Comparison of ENCODE assay signal across 17 cellular contexts in genomic region chr17:62793919-62794665, GRCh38. TPM values are rescaled to one million over a fixed set of nuclear protein-coding genes. Genes with fewer than 3 reads are reported as not detected.
DNase-seq lines count a peak whose midpoint lies in the region; ATAC-seq and TF ChIP-seq lines count a peak whose summit lies in the region.
"Had no signal": no experiment of that assay in that cellular context is flagged by ENCODE, and none has a peak within 500 bp of the region (broad histone marks: within the 10 kb centered on the region; RNA-seq: fewer than 3 reads in every experiment).

No MANE protein-coding gene starts in this region.

- no peak for TF ChIP-seq CTCF in CD4-positive, alpha-beta T cell (IDR thresholded peaks at IDR 0.05)

- no peaks in the 10 kb centered on the region for H3K27me3 ChIP-seq in CD4-positive, alpha-beta T cell (ENCODE audit: control insufficient read depth, insufficient read depth, low read length)
- H3K27me3 ChIP-seq: heart left ventricle, ovary had no signal

- H3K4me3 Mint-ChIP-seq in CD4-positive, alpha-beta T cell: peak overlapping the region; percentile 52
- H3K4me3 Mint-ChIP-seq in IgD-negative memory B cell: peak overlapping the region in 3 of 4 donors; percentile 58 to 84 (median 67)
- H3K4me3 Mint-ChIP-seq in activated naive CD8-positive, alpha-beta T cell treated with anti-CD3 and anti-CD28 coated beads, Interleukin-2, amount 10 ng/mL, durations not matched to agents 7 days and 5 days: peak overlapping the region; percentile 33
- H3K4me3 Mint-ChIP-seq in natural killer cell treated with Interleukin-12 subunit alpha and Interleukin-12 subunit beta and Interleukin-15 and Interleukin-18, amount 100 ng/mL, for 72 hours: peak overlapping the region; percentile 48

- H3K36me3 Mint-ChIP-seq in CD4-positive, alpha-beta T cell (ENCODE audit: low read depth): no peaks in the 10 kb centered on the region
- H3K36me3 Mint-ChIP-seq in IgD-negative memory B cell: peaks cover under 1% of the 10 kb centered on the region
- peaks cover 1% of the 10 kb centered on the region for H3K36me3 Mint-ChIP-seq in activated naive CD8-positive, alpha-beta T cell treated with anti-CD3 and anti-CD28 coated beads, Interleukin-2, amount 10 ng/mL, durations not matched to agents 7 days and 5 days
- H3K36me3 Mint-ChIP-seq in natural killer cell treated with Interleukin-12 subunit alpha and Interleukin-12 subunit beta and Interleukin-15 and Interleukin-18, amount 100 ng/mL, for 72 hours: peaks cover 10% of the 10 kb centered on the region

- CTCF ChIA-PET in CD4-positive, alpha-beta T cell (lab: Charles Lee): no interaction called here

- POLR2A ChIA-PET in CD4-positive, alpha-beta T cell (lab: Charles Lee): no interaction called here
- POLR2A ChIA-PET in activated naive CD8-positive, alpha-beta T cell treated with anti-CD3 and anti-CD28 coated beads, Interleukin-2, amount 10 ng/mL, durations not matched to agents 7 days and 5 days (lab: Charles Lee): no interaction called here

- no peak overlapping the region for H3K27ac ChIP-seq in CD4-positive, alpha-beta T cell (ENCODE audit: low read depth, low read length)
- H3K27ac ChIP-seq: ascending aorta, esophagus muscularis mucosa, heart left ventricle, HL-60, ovary, skin epidermis, WERI-Rb-1 had no signal

- peaks cover 16% of the 10 kb centered on the region for H3K27me3 Mint-ChIP-seq in CD4-positive, alpha-beta T cell
- H3K27me3 Mint-ChIP-seq in IgD-negative memory B cell: peaks cover 25% of the 10 kb centered on the region
- peaks cover 22% of the 10 kb centered on the region for H3K27me3 Mint-ChIP-seq in activated naive CD8-positive, alpha-beta T cell treated with anti-CD3 and anti-CD28 coated beads, Interleukin-2, amount 10 ng/mL, durations not matched to agents 7 days and 5 days
- peaks cover 15 to 24% of the 10 kb centered on the region in 2 donors for H3K27me3 Mint-ChIP-seq in natural killer cell treated with Interleukin-12 subunit alpha and Interleukin-12 subunit beta and Interleukin-15 and Interleukin-18, amount 100 ng/mL, for 72 hours

- no peaks in the 10 kb centered on the region for H3K9me3 ChIP-seq in CD4-positive, alpha-beta T cell (ENCODE audit: control insufficient read depth, low read length)
- H3K9me3 ChIP-seq: ascending aorta, esophagus muscularis mucosa, heart left ventricle, ovary had no signal

- intact Hi-C loops in CD4-positive, alpha-beta T cell (cut with DNase I, micrococcal nuclease): loop anchor here in 1 of 2 experiments (10.0 kb wide), 1 partner anchor 61 kb away; no protein-coding TSS in a partner anchor
- intact Hi-C loops in Right ventricle myocardium inferior (cut with DNase I): no loop called here

- H3K4me1 Mint-ChIP-seq in CD4-positive, alpha-beta T cell (ENCODE audit: low read depth): peaks cover 15% of the 10 kb centered on the region
- peaks cover 8 to 17% (median 14%) of the 10 kb centered on the region in 3 donors for H3K4me1 Mint-ChIP-seq in IgD-negative memory B cell
- peaks cover 8% of the 10 kb centered on the region for H3K4me1 Mint-ChIP-seq in activated naive CD8-positive, alpha-beta T cell treated with anti-CD3 and anti-CD28 coated beads, Interleukin-2, amount 10 ng/mL, durations not matched to agents 7 days and 5 days
- peaks cover 12 to 15% of the 10 kb centered on the region in 2 donors for H3K4me1 Mint-ChIP-seq in natural killer cell treated with Interleukin-12 subunit alpha and Interleukin-12 subunit beta and Interleukin-15 and Interleukin-18, amount 100 ng/mL, for 72 hours (ENCODE audit: low read depth in 2 of 2)

- no peak for ATAC-seq in CD4-positive, alpha-beta T cell (ENCODE audit: poor library complexity)
- ATAC-seq in activated naive CD8-positive, alpha-beta T cell treated with anti-CD3 and anti-CD28 coated beads, Interleukin-2, amount 10 ng/mL, durations not matched to agents 7 days and 5 days (ENCODE audit: low read depth): no peak
- peak in 1 of 2 donors; percentile 31 for ATAC-seq in natural killer cell treated with Interleukin-12 subunit alpha and Interleukin-12 subunit beta and Interleukin-15 and Interleukin-18, amount 100 ng/mL, for 72 hours
- ATAC-seq in Right ventricle myocardium inferior: no peak
- ATAC-seq: heart left ventricle, PC-3 had no signal

- H3K9me3 Mint-ChIP-seq in CD4-positive, alpha-beta T cell: peaks cover 3% of the 10 kb centered on the region
- H3K9me3 Mint-ChIP-seq in IgD-negative memory B cell: peaks cover 0 to 2% (median 2%) of the 10 kb centered on the region in 3 donors
- H3K9me3 Mint-ChIP-seq in activated naive CD8-positive, alpha-beta T cell treated with anti-CD3 and anti-CD28 coated beads, Interleukin-2, amount 10 ng/mL, durations not matched to agents 7 days and 5 days: peaks cover 4% of the 10 kb centered on the region
- peaks cover 7% of the 10 kb centered on the region for H3K9me3 Mint-ChIP-seq in natural killer cell treated with Interleukin-12 subunit alpha and Interleukin-12 subunit beta and Interleukin-15 and Interleukin-18, amount 100 ng/mL, for 72 hours

- DNase-seq in CD4-positive, alpha-beta T cell: no peak
- no peak for DNase-seq in activated naive CD8-positive, alpha-beta T cell treated with anti-CD3 and anti-CD28 coated beads, Interleukin-2, amount 10 ng/mL, durations not matched to agents 7 days and 5 days
- no peak for DNase-seq in natural killer cell treated with Interleukin-12 subunit alpha and Interleukin-12 subunit beta and Interleukin-15 and Interleukin-18, amount 100 ng/mL, for 72 hours (ENCODE audit: low spot score)
- DNase-seq in Right ventricle myocardium inferior (ENCODE audit: missing footprints) (no peak), HPDE6-E6E7 (ENCODE audit: extremely low spot score) (no peak), HUDEP-2 (lab: John Stamatoyannopoulos, UW; ENCODE audit: unreplicated experiment in 76 of 76) (no peak)
- DNase-seq: heart left ventricle, NCI-H1694, NCI-H510A treated with DMSO at 0.1 percent for 48 hours, ovary, PC-3 had no signal

- H3K27ac Mint-ChIP-seq in CD4-positive, alpha-beta T cell: no peak overlapping the region
- no peak overlapping the region for H3K27ac Mint-ChIP-seq in IgD-negative memory B cell
- peak overlapping the region; percentile 62 for H3K27ac Mint-ChIP-seq in activated naive CD8-positive, alpha-beta T cell treated with anti-CD3 and anti-CD28 coated beads, Interleukin-2, amount 10 ng/mL, durations not matched to agents 7 days and 5 days
- peak overlapping the region in 1 of 2 donors; percentile 38 for H3K27ac Mint-ChIP-seq in natural killer cell treated with Interleukin-12 subunit alpha and Interleukin-12 subunit beta and Interleukin-15 and Interleukin-18, amount 100 ng/mL, for 72 hours

RNA-seq across cellular contexts. Expression of gene MARCHF10, which starts 14.0 kb away (rescaled TPM):
- total RNA-seq in CD4-positive, alpha-beta T cell: not detected
- polyA plus RNA-seq in IgD-negative memory B cell: 0.20 TPM
- total RNA-seq in activated naive CD8-positive, alpha-beta T cell treated with anti-CD3 and anti-CD28 coated beads, Interleukin-2, amount 10 ng/mL, durations not matched to agents 7 days and 5 days: under 1 TPM; 0.08 to 0.14 TPM
- total RNA-seq in natural killer cell treated with Interleukin-12 subunit alpha and Interleukin-12 subunit beta and Interleukin-15 and Interleukin-18, amount 100 ng/mL, for 72 hours: not detected
- not detected for total RNA-seq in Right ventricle myocardium inferior
- total RNA-seq: ascending aorta, heart left ventricle, PC-3 had no signal
- polyA plus RNA-seq: heart left ventricle had no signal
